In the genomic region with DNA sequence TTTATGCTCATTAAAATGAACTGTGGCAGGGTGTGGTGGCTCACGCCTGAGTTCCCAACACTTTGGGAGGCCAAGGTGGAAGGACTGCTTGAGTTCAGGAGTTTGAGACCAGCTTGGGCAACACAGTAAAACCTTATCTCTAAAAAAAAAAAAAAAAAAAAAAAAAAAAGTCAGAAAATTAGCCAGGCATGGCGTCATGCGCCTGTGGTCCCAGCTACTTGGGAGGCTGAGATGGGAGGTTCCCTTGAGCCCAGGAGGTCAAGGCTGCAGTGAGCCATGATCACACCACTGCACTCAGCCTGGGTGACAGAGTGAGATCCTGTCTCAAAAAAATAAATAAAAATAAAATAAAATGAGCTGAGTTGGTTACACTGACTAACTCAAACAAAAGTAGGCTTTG, we compare ENCODE assay signal across 7 cellular contexts. TPM values are rescaled to one million over a fixed set of nuclear protein-coding genes. Genes with fewer than 3 reads are reported as not detected.
DNase-seq lines count a peak whose midpoint lies in the region; ATAC-seq, FAIRE-seq and TF ChIP-seq lines count a peak whose summit lies in the region.
"Not testable (repeated sequence)": the region's sequence is repeated elsewhere in the genome, so short reads cannot be mapped to it uniquely, and the experiment has no call there.

No MANE protein-coding gene starts in this region.

- H2AFZ ChIP-seq in H1 (ENCODE audit: low read length); neuron (ENCODE audit: low read depth, low read length): not testable (repeated sequence)

- not testable (repeated sequence) for H3K4me1 ChIP-seq in HEK293 (ENCODE audit: control insufficient read depth, insufficient read depth, low read length)
- H3K4me1 ChIP-seq in H1 (replicated peaks in 1 of 4; ENCODE audit: control insufficient read depth in 3 of 4, insufficient read depth in 4 of 4, low read length in 3 of 4) (peaks cover 4 to 13% (median 10%) of the 10 kb centered on the region in 4 experiments; a peak in 6 of 7 replicates), lower lobe of right lung (peaks cover 12% of the 10 kb centered on the region), neuron (ENCODE audit: insufficient read depth, low read length) (peaks cover 45% of the 10 kb centered on the region)

- peak overlapping the region; percentile 62 for H3K4me3 Mint-ChIP-seq in activated naive CD4-positive, alpha-beta T cell treated with anti-CD3 and anti-CD28 coated beads, Interleukin-2, amount 10 ng/mL, durations not matched to agents 7 days and 5 days
- H3K4me3 Mint-ChIP-seq in stimulated activated naive CD8-positive, alpha-beta T cell treated with anti-CD3 and anti-CD28 coated beads, Interleukin-15, Interleukin-2, amounts not matched to agents 100 ng/mL and 50 ng/mL, for 24 hours, result peak overlapping the region; percentile 71

- not testable (repeated sequence) for H3K23ac ChIP-seq in H1 (ENCODE audit: insufficient read length)

- H4K91ac ChIP-seq in H1 (replicated peaks; ENCODE audit: insufficient read length, low read length), result not testable (repeated sequence)

- H3K4me1 Mint-ChIP-seq in activated naive CD4-positive, alpha-beta T cell treated with anti-CD3 and anti-CD28 coated beads, Interleukin-2, amount 10 ng/mL, durations not matched to agents 7 days and 5 days, result peaks cover 24% of the 10 kb centered on the region
- peaks cover 15% of the 10 kb centered on the region for H3K4me1 Mint-ChIP-seq in stimulated activated naive CD8-positive, alpha-beta T cell treated with anti-CD3 and anti-CD28 coated beads, Interleukin-15, Interleukin-2, amounts not matched to agents 100 ng/mL and 50 ng/mL, for 24 hours (ENCODE audit: low read depth)

- not testable (repeated sequence) for H3K14ac ChIP-seq in H1 (ENCODE audit: insufficient read length)

- not testable (repeated sequence) for H3K4me3 ChIP-seq in HEK293 (ENCODE audit: low read depth, low read length)
- peak overlapping the region; percentile 56 for H3K4me3 ChIP-seq in WERI-Rb-1 (ENCODE audit: low read depth, low read length)
- H3K4me3 ChIP-seq in H1 (ENCODE audit: extremely low read depth in 1 of 4, insufficient read depth in 2 of 4, low read depth in 3 of 4, low read length in 4 of 4), result peak overlapping the region in 2 of 4 experiments; percentile 6 to 64; a peak in 5 of 8 replicates
- H3K4me3 ChIP-seq in lower lobe of right lung, result peak overlapping the region; percentile 57
- H3K4me3 ChIP-seq in neuron (ENCODE audit: low read length), result peak overlapping the region; percentile 47

- not testable (repeated sequence) for ATAC-seq in lower lobe of right lung

- not testable (repeated sequence) for H2BK120ac ChIP-seq in H1 (replicated peaks; ENCODE audit: low read depth, low read length)

- not testable (repeated sequence) for H3K9me3 Mint-ChIP-seq in activated naive CD4-positive, alpha-beta T cell treated with anti-CD3 and anti-CD28 coated beads, Interleukin-2, amount 10 ng/mL, durations not matched to agents 7 days and 5 days; stimulated activated naive CD8-positive, alpha-beta T cell treated with anti-CD3 and anti-CD28 coated beads, Interleukin-15, Interleukin-2, amounts not matched to agents 100 ng/mL and 50 ng/mL, for 24 hours

- H2BK12ac ChIP-seq in H1 (ENCODE audit: low read depth, low read length), result peak overlapping the region; percentile 82; the same call in 1 of the 2 replicates

- H2BK15ac ChIP-seq in H1 (ENCODE audit: low read length), result not testable (repeated sequence)

- H3K27ac Mint-ChIP-seq in activated naive CD4-positive, alpha-beta T cell treated with anti-CD3 and anti-CD28 coated beads, Interleukin-2, amount 10 ng/mL, durations not matched to agents 7 days and 5 days, result not testable (repeated sequence)
- peak overlapping the region; percentile 70 for H3K27ac Mint-ChIP-seq in stimulated activated naive CD8-positive, alpha-beta T cell treated with anti-CD3 and anti-CD28 coated beads, Interleukin-15, Interleukin-2, amounts not matched to agents 100 ng/mL and 50 ng/mL, for 24 hours

- TF ChIP-seq EP300 in H1 (IDR thresholded peaks at IDR 0.05; ENCODE audit: borderline replicate concordance in 1 of 2, low read depth in 2 of 2, low read length in 2 of 2), result not testable (repeated sequence)

- DNase-seq in WERI-Rb-1; activated naive CD4-positive, alpha-beta T cell treated with anti-CD3 and anti-CD28 coated beads, Interleukin-2, amount 10 ng/mL, durations not matched to agents 7 days and 5 days; H1 (ENCODE audit: low read depth in 1 of 2, low spot score in 2 of 2); lower lobe of right lung: not testable (repeated sequence)

- 66% methylated on average over 3 of the region's 3 CpGs; no CpG with 5 or more reads in 1 of the 2 experiments for WGBS in H1 (ENCODE audit: extremely low coverage in 1 of 2, insufficient coverage in 1 of 2, insufficient read length in 1 of 2, insufficient replicate concordance in 2 of 2, low coverage in 1 of 2, low lambda C conversion rate in 2 of 2, missing lambda C conversion rate in 1 of 2), 2 experiments

- not testable (repeated sequence) for H3K79me1 ChIP-seq in H1 (ENCODE audit: low read depth, low read length)

- not testable (repeated sequence) for TF ChIP-seq RAD21 in H1 (IDR thresholded peaks at IDR 0.05 in 1 of 2, conservative IDR thresholded peaks at IDR 0.05 in 1 of 2; ENCODE audit: low read depth in 2 of 2, low read length in 2 of 2)

- POLR2A ChIA-PET in HEK293 (lab: Yijun Ruan, JAX), result interaction anchor here (0.6 to 1.6 kb wide), 6 partner anchors 100 to 1129 kb away, joined by 3 to 12 read pairs (median 5); partner anchors contain the start of gene ZFAND3
- POLR2A ChIA-PET in H1 (lab: Charles Lee; ENCODE audit: partially characterized antibody), result interaction anchor here (0.6 to 2.0 kb wide), 7 partner anchors 17 to 865 kb away, joined by 3 to 13 read pairs (median 3); partner anchors contain the start of gene ZFAND3

- not testable (repeated sequence) for H3K36me3 ChIP-seq in HEK293 (ENCODE audit: control insufficient read depth in 2 of 2, insufficient read depth in 1 of 2, low read length in 2 of 2); WERI-Rb-1; H1 (ENCODE audit: control insufficient read depth in 2 of 4, insufficient read depth in 4 of 4, low read length in 3 of 4); lower lobe of right lung; neuron (ENCODE audit: insufficient read depth, low read length)

- not testable (repeated sequence) for H3K79me2 ChIP-seq in H1 (ENCODE audit: control insufficient read depth in 1 of 2, insufficient read depth in 2 of 2, low read length in 2 of 2)

- not testable (repeated sequence) for H3K9me3 ChIP-seq in HEK293 (ENCODE audit: control insufficient read depth, insufficient read depth, low read depth, low read length); WERI-Rb-1 (ENCODE audit: severe bottlenecking); H1 (ENCODE audit: insufficient read depth in 2 of 2, low read depth in 1 of 2, low read length in 1 of 2); lower lobe of right lung; neuron (ENCODE audit: low read length)

- not testable (repeated sequence) for H4K20me1 ChIP-seq in H1 (replicated peaks in 1 of 2; ENCODE audit: control insufficient read depth in 1 of 2, insufficient read depth in 2 of 2, low read length in 2 of 2)

- not testable (repeated sequence) for H3K36me3 Mint-ChIP-seq in activated naive CD4-positive, alpha-beta T cell treated with anti-CD3 and anti-CD28 coated beads, Interleukin-2, amount 10 ng/mL, durations not matched to agents 7 days and 5 days; stimulated activated naive CD8-positive, alpha-beta T cell treated with anti-CD3 and anti-CD28 coated beads, Interleukin-15, Interleukin-2, amounts not matched to agents 100 ng/mL and 50 ng/mL, for 24 hours (ENCODE audit: low read depth)

- H3K27me3 ChIP-seq in WERI-Rb-1 (ENCODE audit: insufficient read depth, low read depth, severe bottlenecking); lower lobe of right lung (ENCODE audit: low read depth); neuron (ENCODE audit: insufficient read depth, low read length): not testable (repeated sequence)
- peaks cover 20 to 33% (median 30%) of the 10 kb centered on the region in 4 experiments for H3K27me3 ChIP-seq in H1 (replicated peaks in 1 of 4; ENCODE audit: control insufficient read depth in 3 of 4, extremely low read depth in 1 of 4, insufficient read depth in 3 of 4, low read length in 3 of 4)

- H3K27ac ChIP-seq in HEK293 (ENCODE audit: extremely low read depth, low read depth, low read length) (peak overlapping the region; percentile 75), WERI-Rb-1 (peak overlapping the region; percentile 66), H1 (ENCODE audit: low read depth, low read length) (0 out of 2 replicates have a peak overlapping the region, but pooled peaks have one; percentile 61), lower lobe of right lung (peak overlapping the region; percentile 41)

- H3K18ac ChIP-seq in H1 (ENCODE audit: extremely low read depth, low read length), result peak overlapping the region; percentile 55; the same call in 1 of the 2 replicates

- not testable (repeated sequence) for H4K8ac ChIP-seq in H1 (ENCODE audit: extremely low read depth, insufficient read depth, low read length)

- intact Hi-C loops in lower lobe of right lung (cut with DNase I), result not testable (repeated sequence)

- H3K4ac ChIP-seq in H1 (replicated peaks; ENCODE audit: insufficient read length, low read depth, low read length), result not testable (repeated sequence)

- H2BK5ac ChIP-seq in H1 (ENCODE audit: low read depth, low read length), result 0 out of 2 replicates have a peak overlapping the region, but pooled peaks have one; percentile 2

- peaks cover 39% of the 10 kb centered on the region for H3K27me3 Mint-ChIP-seq in activated naive CD4-positive, alpha-beta T cell treated with anti-CD3 and anti-CD28 coated beads, Interleukin-2, amount 10 ng/mL, durations not matched to agents 7 days and 5 days
- peaks cover 12% of the 10 kb centered on the region for H3K27me3 Mint-ChIP-seq in stimulated activated naive CD8-positive, alpha-beta T cell treated with anti-CD3 and anti-CD28 coated beads, Interleukin-15, Interleukin-2, amounts not matched to agents 100 ng/mL and 50 ng/mL, for 24 hours

- TF ChIP-seq POLR2A in H1 (IDR thresholded peaks at IDR 0.05; ENCODE audit: control extremely low read depth in 1 of 2, low read depth in 2 of 2, low read length in 2 of 2), result not testable (repeated sequence)

- peak overlapping the region; percentile 82 for H2BK20ac ChIP-seq in H1 (ENCODE audit: low read length)

- not testable (repeated sequence) for FAIRE-seq in H1 (lab: Jason Lieb, UNC)

- H3K56ac ChIP-seq in H1 (replicated peaks; ENCODE audit: insufficient read length, low read depth, low read length), result not testable (repeated sequence)

- H3K23me2 ChIP-seq in H1 (ENCODE audit: low read depth, low read length), result not testable (repeated sequence)

- peak overlapping the region; percentile 18; the same call in 1 of the 2 replicates for H2AK5ac ChIP-seq in H1 (ENCODE audit: low read depth, low read length)

- not testable (repeated sequence) for H4K5ac ChIP-seq in H1 (ENCODE audit: insufficient read length, low read depth, low read length)

- peak overlapping the region in 1 of 4 experiments; percentile 62; a peak in 1 of 7 replicates for H3K9ac ChIP-seq in H1 (replicated peaks in 1 of 4; ENCODE audit: extremely low read depth in 1 of 4, low read depth in 3 of 4, low read length in 3 of 4)

- CTCF ChIA-PET in HEK293 (lab: Yijun Ruan, JAX) (interaction anchor here (0.6 to 2.5 kb wide), 29 partner anchors 9 to 903 kb away, joined by 3 to 11 read pairs (median 3); partner anchors contain the start of gene ZFAND3), H1 (lab: Charles Lee; ENCODE audit: partially characterized antibody) (interaction anchor here (0.6 to 3.8 kb wide), 35 partner anchors 8 to 863 kb away, joined by 3 to 38 read pairs (median 5); no protein-coding TSS in a partner anchor)
- CTCF ChIA-PET in activated naive CD4-positive, alpha-beta T cell treated with anti-CD3 and anti-CD28 coated beads, Interleukin-2, amount 10 ng/mL, durations not matched to agents 7 days and 5 days (lab: Charles Lee), result interaction anchor here (0.6 to 1.8 kb wide), 4 partner anchors 9 to 974 kb away, joined by 3 to 9 read pairs (median 4); no protein-coding TSS in a partner anchor

- H3K4me2 ChIP-seq in H1 (ENCODE audit: insufficient read depth in 1 of 2, low read depth in 2 of 2, low read length in 2 of 2), result peak overlapping the region; percentile 47 to 81

- TF ChIP-seq CTCF in HEK293 (tag by site-specific recombination; IDR thresholded peaks at IDR 0.05); WERI-Rb-1 (IDR thresholded peaks at IDR 0.05; ENCODE audit: low read depth, low read length); H1 (IDR thresholded peaks at IDR 0.05; ENCODE audit: control extremely low read depth in 1 of 3, insufficient read depth in 1 of 3, low read depth in 1 of 3, low read length in 3 of 3); lower lobe of right lung (IDR thresholded peaks at IDR 0.05): not testable (repeated sequence)

RNA-seq across cellular contexts. Expression of gene MDGA1, which starts 6.8 kb away (rescaled TPM):
- 0.61 and 0.74 TPM in 2 replicates for total RNA-seq in H1 (2021; fragmentation: NEBNext Ultra II Directional; extraction: Animal tissue kit (Norgen Biotek cat#: 25700))
- polyA plus RNA-seq in H1 (2011; rRNA removed), result 0.74 and 2.3 TPM in 2 replicates
- 1.1 TPM for polyA plus RNA-seq in H1 (2011; cell fraction: cytosol; rRNA removed)
- polyA plus RNA-seq in H1 (2011; cell fraction: nucleus; rRNA removed), result 2.0 TPM
- 0.32 to 1.9 TPM (median 0.65 TPM) in 4 replicates for polyA plus RNA-seq in H1 (2012, experiment 1 of 2)
- 1.4 TPM for polyA plus RNA-seq in H1 (2012, experiment 2 of 2)
- polyA plus RNA-seq in H1 (2013, experiment 1 of 2), result 0.49 TPM
- 0.53 TPM for polyA plus RNA-seq in H1 (2013, experiment 2 of 2)
- 1.1 and 1.3 TPM in 2 replicates for polyA minus RNA-seq in H1 (2011; rRNA and poly(A)+ RNA removed)
- not detected for polyA minus RNA-seq in H1 (2011; cell fraction: cytosol; rRNA and poly(A)+ RNA removed)
- polyA minus RNA-seq in H1 (2011; cell fraction: nucleus; rRNA and poly(A)+ RNA removed), result 1.4 TPM
- 4.0 TPM for total RNA-seq in lower lobe of right lung
